In genomic region chr2:233688341-233688740, GRCh38 we compare ENCODE assay signal across 24 cellular contexts. TPM values are rescaled to one million over a fixed set of nuclear protein-coding genes. Genes with fewer than 3 reads are reported as not detected.
DNase-seq lines count a peak whose midpoint lies in the region; ATAC-seq, FAIRE-seq and TF ChIP-seq lines count a peak whose summit lies in the region.
"Had no signal": no experiment of that assay in that cellular context is flagged by ENCODE, and none has a peak within 500 bp of the region (broad histone marks: within the 10 kb centered on the region; RNA-seq: fewer than 3 reads in every experiment).

No MANE protein-coding gene starts in this region.

- H3K4me1 ChIP-seq in HepG2 (ENCODE audit: insufficient read depth, low read length) (no peaks in the 10 kb centered on the region), right lobe of liver (peaks cover 0 to 41% (median 4%) of the 10 kb centered on the region in 4 donors), Karpas-422 (ENCODE audit: low read length) (peaks cover 1% of the 10 kb centered on the region), esophagus squamous epithelium (peaks cover 0 to 61% (median 16%) of the 10 kb centered on the region in 3 donors), ovary (ENCODE audit: insufficient read depth) (no peaks in the 10 kb centered on the region), colonic mucosa (peaks cover 3% of the 10 kb centered on the region)
- H3K4me1 ChIP-seq: BE2C had no signal

- ATAC-seq in HepG2 = no peak
- no peak for ATAC-seq in right lobe of liver
- ATAC-seq in GM18867 (IDR thresholded peaks at IDR 0.05; ENCODE audit: unreplicated experiment) = no peak
- ATAC-seq: GM12878 had no signal

- TF ChIP-seq CTCF in HepG2 (CRISPR knock-in tag; IDR thresholded peaks at IDR 0.05) (no peak), right lobe of liver (IDR thresholded peaks at IDR 0.05) (no peak), esophagus squamous epithelium (IDR thresholded peaks at IDR 0.05) (no peak), ovary (IDR thresholded peaks at IDR 0.05) (no peak), colonic mucosa (IDR thresholded peaks at IDR 0.05) (no peak)

- H3K9me3 ChIP-seq in HepG2 (ENCODE audit: low read length) (no peaks in the 10 kb centered on the region), right lobe of liver (no peaks in the 10 kb centered on the region), Karpas-422 (ENCODE audit: low read length) (no peaks in the 10 kb centered on the region), esophagus squamous epithelium (no peaks in the 10 kb centered on the region), ovary (no peaks in the 10 kb centered on the region), colonic mucosa (no peaks in the 10 kb centered on the region)
- H3K9me3 ChIP-seq: BE2C; BLaER1 treated with 17β-estradiol and CSF1 and Interleukin-3, amounts not matched to agents 10 nM and 100 nM had no signal

- H2AFZ ChIP-seq in HepG2 (ENCODE audit: low read length) (no peak overlapping the region), Karpas-422 (ENCODE audit: low read length) (no peak overlapping the region)

- no TSS peak for BruUV-seq in HepG2 (replicated peaks; lab: Mats Ljungman, UMichigan)

- no peaks in the 10 kb centered on the region for H3K79me2 ChIP-seq in HepG2 (ENCODE audit: insufficient read depth, low read length)
- no peaks in the 10 kb centered on the region for H3K79me2 ChIP-seq in Karpas-422 (ENCODE audit: low read length)

- H3K4me3 ChIP-seq in HepG2 (replicated peaks in 1 of 3; ENCODE audit: insufficient read depth in 1 of 3, low read depth in 2 of 3, low read length in 3 of 3) = no peak overlapping the region
- H3K4me3 ChIP-seq in right lobe of liver = no peak overlapping the region
- no peak overlapping the region for H3K4me3 ChIP-seq in Karpas-422 (ENCODE audit: low read length)
- no peak overlapping the region for H3K4me3 ChIP-seq in esophagus squamous epithelium
- no peak overlapping the region for H3K4me3 ChIP-seq in ovary
- H3K4me3 ChIP-seq in colonic mucosa = no peak overlapping the region
- H3K4me3 ChIP-seq: BLaER1 treated with 17β-estradiol and CSF1 and Interleukin-3, amounts not matched to agents 10 nM and 100 nM; GM12878 had no signal

- TF ChIP-seq POLR2A in HepG2 (IDR thresholded peaks at IDR 0.05; ENCODE audit: insufficient read depth in 1 of 2, low read depth in 2 of 2, low read length in 2 of 2) (no peak), right lobe of liver (IDR thresholded peaks at IDR 0.05) (no peak), esophagus squamous epithelium (IDR thresholded peaks at IDR 0.05) (no peak), ovary (IDR thresholded peaks at IDR 0.05) (no peak)

- H3K27ac ChIP-seq in HepG2 (ENCODE audit: extremely low read length, insufficient read depth, low read length) = no peak overlapping the region
- H3K27ac ChIP-seq in right lobe of liver = no peak overlapping the region
- no peak overlapping the region for H3K27ac ChIP-seq in Karpas-422 (ENCODE audit: low read length)
- H3K27ac ChIP-seq in esophagus squamous epithelium = peak overlapping the region in 3 of 4 donors; percentile 86 to 92 (median 90)
- no peak overlapping the region for H3K27ac ChIP-seq in ovary
- no peak overlapping the region for H3K27ac ChIP-seq in colonic mucosa
- H3K27ac ChIP-seq: 22Rv1; BLaER1 treated with 17β-estradiol and CSF1 and Interleukin-3, amounts not matched to agents 10 nM and 100 nM had no signal

- intact Hi-C loops in HepG2 (cut with micrococcal nuclease; ENCODE audit: unreplicated experiment) (no loop called here), right lobe of liver (cut with DNase I) (no loop called here), esophagus squamous epithelium (cut with DNase I) (no loop called here), ovary (cut with DNase I) (no loop called here), colonic mucosa (cut with DNase I) (no loop called here)

- FAIRE-seq in HepG2 (lab: Jason Lieb, UNC) = no peak
- FAIRE-seq: A204.1, GM12878 had no signal

- H3K4me2 ChIP-seq in HepG2 (ENCODE audit: low read depth, low read length) = no peak overlapping the region
- no peak overlapping the region for H3K4me2 ChIP-seq in Karpas-422 (ENCODE audit: low read depth, low read length, poor library complexity, severe bottlenecking)
- H3K4me2 ChIP-seq: BLaER1 treated with 17β-estradiol and CSF1 and Interleukin-3, amounts not matched to agents 10 nM and 100 nM had no signal

- POLR2A ChIA-PET in HepG2 (lab: Yijun Ruan, JAX) = no interaction called here

- H3K9ac ChIP-seq in HepG2 (ENCODE audit: insufficient read depth, low read depth, low read length) (no peak overlapping the region), Karpas-422 (ENCODE audit: low read length) (no peak overlapping the region), colonic mucosa (ENCODE audit: low read depth in 2 of 2, low read length in 2 of 2) (no peak overlapping the region)
- H3K9ac ChIP-seq: BLaER1 treated with 17β-estradiol and CSF1 and Interleukin-3, amounts not matched to agents 10 nM and 100 nM had no signal

- DNase-seq in HepG2 (ENCODE audit: low spot score) = no peak
- DNase-seq in right lobe of liver = no peak
- DNase-seq in Karpas-422 = peak; percentile 38
- DNase-seq in NCI-H460 (ENCODE audit: extremely low read depth, low read depth) = peak; percentile 66
- no peak for DNase-seq in esophagus squamous epithelium (lab: John Stamatoyannopoulos, UW)
- no peak for DNase-seq in ovary
- DNase-seq in colonic mucosa = no peak
- DNase-seq: ACHN; AML-193; BE2C; CD4-positive, alpha-beta T cell; CD8-positive, alpha-beta memory T cell; DMS79; EL; GDM1; GOT3; H7; HCEC 1CT had no signal

- TF ChIP-seq EP300 in HepG2 (IDR thresholded peaks at IDR 0.05; ENCODE audit: low read depth in 2 of 2, low read length in 2 of 2) (peak in 1 of 2 experiments; percentile 14; a peak in 1 of 4 replicates), HepG2 (CRISPR knock-in tag; IDR thresholded peaks at IDR 0.05; ENCODE audit: borderline replicate concordance) (no peak), ovary (IDR thresholded peaks at IDR 0.05) (no peak)

- WGBS in HepG2 (ENCODE audit: low lambda C conversion rate) = 36% methylated on average over 5 of the region's 5 CpGs
- WGBS in right lobe of liver (ENCODE audit: insufficient coverage, low coverage, low lambda C conversion rate, missing lambda C conversion rate) = 66% methylated on average over 5 of the region's 5 CpGs
- 62 to 77% methylated on average over 5 of the region's 5 CpGs for WGBS in esophagus squamous epithelium, 2 donors
- 68 to 78% (median 78%) methylated on average over 5 of the region's 5 CpGs for WGBS in ovary, 3 donors

- H3K9me2 ChIP-seq in Karpas-422 (replicated peaks; ENCODE audit: insufficient read depth, low read length) = no peaks in the 10 kb centered on the region

- in situ Hi-C loops in HepG2 (cut with HindIII; ENCODE audit: extremely low pct_ligation_motif_present, low pct_unique_long_range_greater_than_20kb) = no loop called here

- CTCF ChIA-PET in HepG2 (lab: Yijun Ruan, JAX; ENCODE audit: low intra/inter-chr PET ratio, low total read pairs) = no interaction called here

- no peak for TF ChIP-seq RAD21 in HepG2 (CRISPR knock-in tag; IDR thresholded peaks at IDR 0.05)

- H3K36me3 ChIP-seq in HepG2 (replicated peaks in 1 of 2; ENCODE audit: control insufficient read depth in 1 of 2, insufficient read depth in 2 of 2, low read length in 2 of 2) = no peaks in the 10 kb centered on the region
- H3K36me3 ChIP-seq in right lobe of liver = no peaks in the 10 kb centered on the region
- no peaks in the 10 kb centered on the region for H3K36me3 ChIP-seq in Karpas-422 (ENCODE audit: insufficient read depth, low read length)
- H3K36me3 ChIP-seq in esophagus squamous epithelium = no peaks in the 10 kb centered on the region
- H3K36me3 ChIP-seq in ovary = no peaks in the 10 kb centered on the region
- H3K36me3 ChIP-seq in colonic mucosa = no peaks in the 10 kb centered on the region
- H3K36me3 ChIP-seq: BE2C; BLaER1 treated with 17β-estradiol and CSF1 and Interleukin-3, amounts not matched to agents 10 nM and 100 nM had no signal

- H3K27me3 ChIP-seq in HepG2 (ENCODE audit: control insufficient read depth in 1 of 2, insufficient read depth in 2 of 2, low read length in 2 of 2) (no peaks in the 10 kb centered on the region), right lobe of liver (no peaks in the 10 kb centered on the region), Karpas-422 (ENCODE audit: low read length) (no peaks in the 10 kb centered on the region), esophagus squamous epithelium (no peaks in the 10 kb centered on the region), ovary (no peaks in the 10 kb centered on the region), colonic mucosa (no peaks in the 10 kb centered on the region)
- H3K27me3 ChIP-seq: BE2C; BLaER1 treated with 17β-estradiol and CSF1 and Interleukin-3, amounts not matched to agents 10 nM and 100 nM had no signal

- H4K20me1 ChIP-seq in HepG2 (ENCODE audit: insufficient read depth, low read length) (no peaks in the 10 kb centered on the region), Karpas-422 (ENCODE audit: insufficient read depth, low read depth, low read length) (no peaks in the 10 kb centered on the region)
- H4K20me1 ChIP-seq: BLaER1 treated with 17β-estradiol and CSF1 and Interleukin-3, amounts not matched to agents 10 nM and 100 nM had no signal

RNA-seq across cellular contexts. Expression of gene UGT1A6, which starts 4.3 kb away (rescaled TPM):
- total RNA-seq in HepG2 (2016; rRNA removed; fragmentation: Illumina TruSeq; extraction: Trizol) (not detected in 2 replicates), right lobe of liver (100 to 1,000 TPM in 4 of 6 experiments, 10 to 100 TPM in 2; 79.4 to 315 (median 139) TPM), esophagus squamous epithelium (10 to 100 TPM; 30.8 to 67.1 (median 61.3) TPM), ovary (not detected), colonic mucosa (1 to 10 TPM; 4.4 to 5.5 TPM)
- total RNA-seq in HepG2 (2016; cell fraction: cytosol; rRNA removed; fragmentation: Illumina TruSeq; extraction: Trizol; ENCODE audit: low read depth) = not detected in 2 replicates
- total RNA-seq in HepG2 (2016; cell fraction: insoluble cytoplasmic fraction; rRNA removed; fragmentation: Illumina TruSeq; extraction: Trizol) = 0.13 TPM in 1 of 2 replicates, not detected in the other
- not detected in 2 replicates for total RNA-seq in HepG2 (2016; cell fraction: membrane; rRNA removed; fragmentation: Illumina TruSeq; extraction: Trizol)
- 0.75 TPM in 1 of 2 replicates, not detected in the other for total RNA-seq in HepG2 (2016; cell fraction: nucleus; rRNA removed; fragmentation: Illumina TruSeq; extraction: Trizol)
- polyA plus RNA-seq in HepG2 (2011; rRNA removed) (0.25 and 0.35 TPM in 2 replicates), ovary (not detected)
- polyA plus RNA-seq in HepG2 (2011; cell fraction: cytosol; rRNA removed) = 0.08 and 0.31 TPM in 2 replicates
- 0.73 TPM in 1 of 2 replicates, not detected in the other for polyA plus RNA-seq in HepG2 (2011; cell fraction: nucleus; rRNA removed)
- 0.97 and 1.5 TPM in 2 replicates for polyA plus RNA-seq in HepG2 (2012)
- polyA plus RNA-seq in HepG2 (2016; cell fraction: cytosol; fragmentation: Illumina TruSeq; extraction: Trizol; ENCODE audit: low read depth) = not detected in 2 replicates
- not detected in 2 replicates for polyA plus RNA-seq in HepG2 (2016; cell fraction: insoluble cytoplasmic fraction; fragmentation: Illumina TruSeq; extraction: Trizol; ENCODE audit: low read depth)
- polyA plus RNA-seq in HepG2 (2016; cell fraction: membrane; fragmentation: Illumina TruSeq; extraction: Trizol; ENCODE audit: low read depth) = not detected in 2 replicates
- 0.75 and 0.81 TPM in 2 replicates for polyA plus RNA-seq in HepG2 (2016; cell fraction: nucleus; fragmentation: Illumina TruSeq; extraction: Trizol; ENCODE audit: insufficient read depth, low read depth)
- polyA minus RNA-seq in HepG2 (2011; rRNA and poly(A)+ RNA removed; ENCODE audit: low replicate concordance) = 1.3 TPM in 1 of 2 replicates, not detected in the other
- polyA minus RNA-seq in HepG2 (2011; cell fraction: cytosol; rRNA and poly(A)+ RNA removed) = not detected in 2 replicates
- polyA minus RNA-seq in HepG2 (2011; cell fraction: nucleus; rRNA and poly(A)+ RNA removed) = 0.77 and 0.99 TPM in 2 replicates
- not detected in 2 replicates for total RNA-seq in Karpas-422 (2014; rRNA removed; shearing (Covaris generic); ENCODE audit: low replicate concordance)
- not detected in 2 replicates for total RNA-seq in NCI-H460 (2014; rRNA removed; shearing (Covaris generic))
- 0.90 TPM in 1 of 2 replicates, not detected in the other for polyA plus RNA-seq in NCI-H460 (2014; cell fraction: nucleus; rRNA removed)
- total RNA-seq: CD4-positive, alpha-beta T cell; CD8-positive, alpha-beta memory T cell; GM12878; H7 had no signal
- polyA plus RNA-seq: CD14-positive monocyte; CD8-positive, alpha-beta memory T cell; GM12878 had no signal

RNA-seq across cellular contexts. Expression of gene UGT1A7, which starts 6.6 kb away (rescaled TPM):
- total RNA-seq in HepG2 (2016; rRNA removed; fragmentation: Illumina TruSeq; extraction: Trizol) = not detected in 2 replicates
- total RNA-seq in HepG2 (2016; cell fraction: cytosol; rRNA removed; fragmentation: Illumina TruSeq; extraction: Trizol; ENCODE audit: low read depth) = not detected in 2 replicates
- not detected in 2 replicates for total RNA-seq in HepG2 (2016; cell fraction: insoluble cytoplasmic fraction; rRNA removed; fragmentation: Illumina TruSeq; extraction: Trizol)
- total RNA-seq in HepG2 (2016; cell fraction: membrane; rRNA removed; fragmentation: Illumina TruSeq; extraction: Trizol) = not detected in 2 replicates
- total RNA-seq in HepG2 (2016; cell fraction: nucleus; rRNA removed; fragmentation: Illumina TruSeq; extraction: Trizol) = not detected in 2 replicates
- not detected in 2 replicates for polyA plus RNA-seq in HepG2 (2011; rRNA removed)
- not detected in 2 replicates for polyA plus RNA-seq in HepG2 (2011; cell fraction: cytosol; rRNA removed)
- polyA plus RNA-seq in HepG2 (2011; cell fraction: nucleus; rRNA removed) = not detected in 2 replicates
- polyA plus RNA-seq in HepG2 (2012) = not detected in 2 replicates
- polyA plus RNA-seq in HepG2 (2016; cell fraction: cytosol; fragmentation: Illumina TruSeq; extraction: Trizol; ENCODE audit: low read depth) = not detected in 2 replicates
- polyA plus RNA-seq in HepG2 (2016; cell fraction: insoluble cytoplasmic fraction; fragmentation: Illumina TruSeq; extraction: Trizol; ENCODE audit: low read depth) = not detected in 2 replicates
- polyA plus RNA-seq in HepG2 (2016; cell fraction: membrane; fragmentation: Illumina TruSeq; extraction: Trizol; ENCODE audit: low read depth) = not detected in 2 replicates
- not detected in 2 replicates for polyA plus RNA-seq in HepG2 (2016; cell fraction: nucleus; fragmentation: Illumina TruSeq; extraction: Trizol; ENCODE audit: insufficient read depth, low read depth)
- polyA minus RNA-seq in HepG2 (2011; rRNA and poly(A)+ RNA removed; ENCODE audit: low replicate concordance) = 0.51 TPM in 1 of 2 replicates, not detected in the other
- polyA minus RNA-seq in HepG2 (2011; cell fraction: cytosol; rRNA and poly(A)+ RNA removed) = not detected in 2 replicates
- not detected in 2 replicates for polyA minus RNA-seq in HepG2 (2011; cell fraction: nucleus; rRNA and poly(A)+ RNA removed)
- total RNA-seq in right lobe of liver = 1 to 10 TPM; 1.3 to 6.9 (median 4.6) TPM
- total RNA-seq in Karpas-422 (2014; rRNA removed; shearing (Covaris generic); ENCODE audit: low replicate concordance) = 0.18 TPM in 1 of 2 replicates, not detected in the other
- total RNA-seq in NCI-H460 (2014; rRNA removed; shearing (Covaris generic)) = not detected in 2 replicates
- polyA plus RNA-seq in NCI-H460 (2014; cell fraction: nucleus; rRNA removed) = 0.07 and 0.24 TPM in 2 replicates
- total RNA-seq in esophagus squamous epithelium = 100 to 1,000 TPM in 1 of 4 donors, 10 to 100 TPM in 3; 28.1 to 145 (median 78.5) TPM
- not detected for total RNA-seq in ovary
- not detected for polyA plus RNA-seq in ovary
- 1 to 10 TPM; 3.1 TPM for total RNA-seq in colonic mucosa
- total RNA-seq: CD4-positive, alpha-beta T cell; CD8-positive, alpha-beta memory T cell; GM12878; H7 had no signal
- polyA plus RNA-seq: CD14-positive monocyte; CD8-positive, alpha-beta memory T cell; GM12878 had no signal

RNA-seq across cellular contexts. Expression of gene UGT1A9, which starts 16.6 kb away (rescaled TPM):
- total RNA-seq in HepG2 (2016; rRNA removed; fragmentation: Illumina TruSeq; extraction: Trizol) = not detected in 2 replicates
- total RNA-seq in HepG2 (2016; cell fraction: cytosol; rRNA removed; fragmentation: Illumina TruSeq; extraction: Trizol; ENCODE audit: low read depth) = not detected in 2 replicates
- total RNA-seq in HepG2 (2016; cell fraction: insoluble cytoplasmic fraction; rRNA removed; fragmentation: Illumina TruSeq; extraction: Trizol) = 0.06 TPM in 1 of 2 replicates, not detected in the other
- total RNA-seq in HepG2 (2016; cell fraction: membrane; rRNA removed; fragmentation: Illumina TruSeq; extraction: Trizol) = not detected in 2 replicates
- not detected in 2 replicates for total RNA-seq in HepG2 (2016; cell fraction: nucleus; rRNA removed; fragmentation: Illumina TruSeq; extraction: Trizol)
- 0.07 TPM in 1 of 2 replicates, not detected in the other for polyA plus RNA-seq in HepG2 (2011; rRNA removed)
- polyA plus RNA-seq in HepG2 (2011; cell fraction: cytosol; rRNA removed) = not detected in 2 replicates
- not detected in 2 replicates for polyA plus RNA-seq in HepG2 (2011; cell fraction: nucleus; rRNA removed)
- polyA plus RNA-seq in HepG2 (2012) = not detected in 2 replicates
- polyA plus RNA-seq in HepG2 (2016; cell fraction: cytosol; fragmentation: Illumina TruSeq; extraction: Trizol; ENCODE audit: low read depth) = not detected in 2 replicates
- polyA plus RNA-seq in HepG2 (2016; cell fraction: insoluble cytoplasmic fraction; fragmentation: Illumina TruSeq; extraction: Trizol; ENCODE audit: low read depth) = not detected in 2 replicates
- not detected in 2 replicates for polyA plus RNA-seq in HepG2 (2016; cell fraction: membrane; fragmentation: Illumina TruSeq; extraction: Trizol; ENCODE audit: low read depth)
- polyA plus RNA-seq in HepG2 (2016; cell fraction: nucleus; fragmentation: Illumina TruSeq; extraction: Trizol; ENCODE audit: insufficient read depth, low read depth) = not detected in 2 replicates
- not detected in 2 replicates for polyA minus RNA-seq in HepG2 (2011; rRNA and poly(A)+ RNA removed; ENCODE audit: low replicate concordance)
- not detected in 2 replicates for polyA minus RNA-seq in HepG2 (2011; cell fraction: cytosol; rRNA and poly(A)+ RNA removed)
- polyA minus RNA-seq in HepG2 (2011; cell fraction: nucleus; rRNA and poly(A)+ RNA removed) = not detected in 2 replicates
- 100 to 1,000 TPM in 4 of 6 experiments, 10 to 100 TPM in 2; 91.6 to 365 (median 108) TPM for total RNA-seq in right lobe of liver
- not detected in 2 replicates for total RNA-seq in Karpas-422 (2014; rRNA removed; shearing (Covaris generic); ENCODE audit: low replicate concordance)
- not detected in 2 replicates for total RNA-seq in NCI-H460 (2014; rRNA removed; shearing (Covaris generic))
- not detected in 2 replicates for polyA plus RNA-seq in NCI-H460 (2014; cell fraction: nucleus; rRNA removed)
- 1 to 10 TPM in 2 of 4 donors, under 1 TPM in 2; 0.49 to 1.7 (median 1.2) TPM for total RNA-seq in esophagus squamous epithelium
- under 1 TPM in 1 of 7 donors, not detected in 6; 0.36 TPM for total RNA-seq in ovary
- not detected for polyA plus RNA-seq in ovary
- 1 to 10 TPM; 2.0 to 2.3 TPM for total RNA-seq in colonic mucosa
- total RNA-seq: CD4-positive, alpha-beta T cell; CD8-positive, alpha-beta memory T cell; GM12878; H7 had no signal
- polyA plus RNA-seq: CD14-positive monocyte; CD8-positive, alpha-beta memory T cell had no signal

RNA-seq across cellular contexts. Expression of gene UGT1A5, which starts 24.4 kb away (rescaled TPM):
- total RNA-seq in HepG2 (2016; rRNA removed; fragmentation: Illumina TruSeq; extraction: Trizol) (not detected in 2 replicates), right lobe of liver (10 to 100 TPM in 1 of 6 experiments, 1 to 10 TPM in 5; 1.3 to 10.0 (median 3.8) TPM), esophagus squamous epithelium (1 to 10 TPM in 3 of 4 donors, under 1 TPM in 1; 0.67 to 9.7 (median 5.8) TPM), ovary (not detected), colonic mucosa (1 to 10 TPM; 1.1 to 2.4 TPM)
- total RNA-seq in HepG2 (2016; cell fraction: cytosol; rRNA removed; fragmentation: Illumina TruSeq; extraction: Trizol; ENCODE audit: low read depth) = not detected in 2 replicates
- not detected in 2 replicates for total RNA-seq in HepG2 (2016; cell fraction: insoluble cytoplasmic fraction; rRNA removed; fragmentation: Illumina TruSeq; extraction: Trizol)
- not detected in 2 replicates for total RNA-seq in HepG2 (2016; cell fraction: membrane; rRNA removed; fragmentation: Illumina TruSeq; extraction: Trizol)
- total RNA-seq in HepG2 (2016; cell fraction: nucleus; rRNA removed; fragmentation: Illumina TruSeq; extraction: Trizol) = not detected in 2 replicates
- polyA plus RNA-seq in HepG2 (2011; rRNA removed) (not detected in 2 replicates), ovary (not detected)
- polyA plus RNA-seq in HepG2 (2011; cell fraction: cytosol; rRNA removed) = not detected in 2 replicates
- polyA plus RNA-seq in HepG2 (2011; cell fraction: nucleus; rRNA removed) = not detected in 2 replicates
- polyA plus RNA-seq in HepG2 (2012) = not detected in 2 replicates
- polyA plus RNA-seq in HepG2 (2016; cell fraction: cytosol; fragmentation: Illumina TruSeq; extraction: Trizol; ENCODE audit: low read depth) = not detected in 2 replicates
- not detected in 2 replicates for polyA plus RNA-seq in HepG2 (2016; cell fraction: insoluble cytoplasmic fraction; fragmentation: Illumina TruSeq; extraction: Trizol; ENCODE audit: low read depth)
- not detected in 2 replicates for polyA plus RNA-seq in HepG2 (2016; cell fraction: membrane; fragmentation: Illumina TruSeq; extraction: Trizol; ENCODE audit: low read depth)
- polyA plus RNA-seq in HepG2 (2016; cell fraction: nucleus; fragmentation: Illumina TruSeq; extraction: Trizol; ENCODE audit: insufficient read depth, low read depth) = not detected in 2 replicates
- 0.84 TPM in 1 of 2 replicates, not detected in the other for polyA minus RNA-seq in HepG2 (2011; rRNA and poly(A)+ RNA removed; ENCODE audit: low replicate concordance)
- not detected in 2 replicates for polyA minus RNA-seq in HepG2 (2011; cell fraction: cytosol; rRNA and poly(A)+ RNA removed)
- not detected in 2 replicates for polyA minus RNA-seq in HepG2 (2011; cell fraction: nucleus; rRNA and poly(A)+ RNA removed)
- total RNA-seq in Karpas-422 (2014; rRNA removed; shearing (Covaris generic); ENCODE audit: low replicate concordance) = not detected in 2 replicates
- not detected in 2 replicates for total RNA-seq in NCI-H460 (2014; rRNA removed; shearing (Covaris generic))
- polyA plus RNA-seq in NCI-H460 (2014; cell fraction: nucleus; rRNA removed) = not detected in 2 replicates
- total RNA-seq: CD4-positive, alpha-beta T cell; CD8-positive, alpha-beta memory T cell; GM12878; H7 had no signal
- polyA plus RNA-seq: CD14-positive monocyte; CD8-positive, alpha-beta memory T cell; GM12878 had no signal

RNA-seq across cellular contexts. Expression of gene UGT1A4, which starts 30.2 kb away (rescaled TPM):
- not detected in 2 replicates for total RNA-seq in HepG2 (2016; rRNA removed; fragmentation: Illumina TruSeq; extraction: Trizol)
- not detected in 2 replicates for total RNA-seq in HepG2 (2016; cell fraction: cytosol; rRNA removed; fragmentation: Illumina TruSeq; extraction: Trizol; ENCODE audit: low read depth)
- not detected in 2 replicates for total RNA-seq in HepG2 (2016; cell fraction: insoluble cytoplasmic fraction; rRNA removed; fragmentation: Illumina TruSeq; extraction: Trizol)
- 0.12 TPM in 1 of 2 replicates, not detected in the other for total RNA-seq in HepG2 (2016; cell fraction: membrane; rRNA removed; fragmentation: Illumina TruSeq; extraction: Trizol)
- not detected in 2 replicates for total RNA-seq in HepG2 (2016; cell fraction: nucleus; rRNA removed; fragmentation: Illumina TruSeq; extraction: Trizol)
- not detected in 2 replicates for polyA plus RNA-seq in HepG2 (2011; rRNA removed)
- polyA plus RNA-seq in HepG2 (2011; cell fraction: cytosol; rRNA removed) = 0.04 TPM in 1 of 2 replicates, not detected in the other
- polyA plus RNA-seq in HepG2 (2011; cell fraction: nucleus; rRNA removed) = 0.08 and 0.10 TPM in 2 replicates
- polyA plus RNA-seq in HepG2 (2012) = not detected in 2 replicates
- not detected in 2 replicates for polyA plus RNA-seq in HepG2 (2016; cell fraction: cytosol; fragmentation: Illumina TruSeq; extraction: Trizol; ENCODE audit: low read depth)
- polyA plus RNA-seq in HepG2 (2016; cell fraction: insoluble cytoplasmic fraction; fragmentation: Illumina TruSeq; extraction: Trizol; ENCODE audit: low read depth) = not detected in 2 replicates
- not detected in 2 replicates for polyA plus RNA-seq in HepG2 (2016; cell fraction: membrane; fragmentation: Illumina TruSeq; extraction: Trizol; ENCODE audit: low read depth)
- not detected in 2 replicates for polyA plus RNA-seq in HepG2 (2016; cell fraction: nucleus; fragmentation: Illumina TruSeq; extraction: Trizol; ENCODE audit: insufficient read depth, low read depth)
- 0.42 TPM in 1 of 2 replicates, not detected in the other for polyA minus RNA-seq in HepG2 (2011; rRNA and poly(A)+ RNA removed; ENCODE audit: low replicate concordance)
- polyA minus RNA-seq in HepG2 (2011; cell fraction: cytosol; rRNA and poly(A)+ RNA removed) = not detected in 2 replicates
- not detected in 2 replicates for polyA minus RNA-seq in HepG2 (2011; cell fraction: nucleus; rRNA and poly(A)+ RNA removed)
- 1,000 to 10,000 TPM in 1 of 6 experiments, 100 to 1,000 TPM in 4, 10 to 100 TPM in 1; 98.7 to 1,011 (median 214) TPM for total RNA-seq in right lobe of liver
- not detected in 2 replicates for total RNA-seq in Karpas-422 (2014; rRNA removed; shearing (Covaris generic); ENCODE audit: low replicate concordance)
- total RNA-seq in NCI-H460 (2014; rRNA removed; shearing (Covaris generic)) = 0.20 TPM in 1 of 2 replicates, not detected in the other
- polyA plus RNA-seq in NCI-H460 (2014; cell fraction: nucleus; rRNA removed) = not detected in 2 replicates
- total RNA-seq in esophagus squamous epithelium = 1 to 10 TPM; 1.1 to 7.4 (median 3.4) TPM
- total RNA-seq in ovary = under 1 TPM in 2 of 7 donors, not detected in 5; 0.11 to 0.36 TPM
- not detected for polyA plus RNA-seq in ovary
- 1 to 10 TPM in 1 of 2 donors, under 1 TPM in 1; 0.93 to 1.8 TPM for total RNA-seq in colonic mucosa
- total RNA-seq: CD4-positive, alpha-beta T cell; CD8-positive, alpha-beta memory T cell; GM12878; H7 had no signal
- polyA plus RNA-seq: CD14-positive monocyte; CD8-positive, alpha-beta memory T cell; GM12878 had no signal

Comparison
In these comparisons a context has a peak if more than half of its experiments do, and no peak if none do; other contexts are left out.
1. RNA of gene UGT1A6, which starts 4.3 kb away (total RNA-seq): 79.4 to 315 TPM in right lobe of liver and 30.8 to 67.1 TPM in esophagus squamous epithelium; 4.4 to 5.5 TPM in colonic mucosa, 0.13 to 0.75 TPM in HepG2, not detected in Karpas-422, not detected in NCI-H460 and not detected in ovary; every median in the first group is over 4 times any median in the second.
2. RNA of gene UGT1A9, which starts 16.6 kb away (total RNA-seq): 91.6 to 365 TPM in right lobe of liver; 2.0 to 2.3 TPM in colonic mucosa, 0.49 to 1.7 TPM in esophagus squamous epithelium, 0.06 TPM in HepG2, not detected in Karpas-422, not detected in NCI-H460 and 0.36 TPM in ovary; every median in the first group is over 10 times any median in the second.
3. DNase-seq: peak in Karpas-422 (single experiment) and NCI-H460 (single experiment); none in HepG2 (single experiment), right lobe of liver (0 of 3), esophagus squamous epithelium (single experiment), ovary (0 of 5) and colonic mucosa (single experiment).
4. H3K27ac ChIP-seq: peak in esophagus squamous epithelium (3 of 4); none in HepG2 (single experiment), right lobe of liver (0 of 3), Karpas-422 (single experiment), ovary (0 of 2) and colonic mucosa (single experiment).